In genomic region chr1:5286244-5286643, GRCh38 we compare ENCODE assay signal across 8 cellular contexts.
DNase-seq lines count a peak whose midpoint lies in the region; ATAC-seq and TF ChIP-seq lines count a peak whose summit lies in the region.
"Had no signal": no experiment of that assay in that cellular context is flagged by ENCODE, and none has a peak within 500 bp of the region (broad histone marks: within the 10 kb centered on the region; RNA-seq: fewer than 3 reads in every experiment).

No MANE protein-coding gene starts in this region.

- in situ Hi-C loops in gastrocnemius medialis (cut with MboI; ENCODE audit: low sequenced_read_pairs in 4 of 4) = no loop called here

- intact Hi-C loops in HCT116 (cut with micrococcal nuclease) = no loop called here
- intact Hi-C loops in gastrocnemius medialis (cut with DNase I; ENCODE audit: low total_unique reads) = no loop called here

- POLR2A ChIA-PET in HCT116 (lab: Charles Lee) = no interaction called here

- RAD21 ChIA-PET in HCT116 (lab: Charles Lee; ENCODE audit: low non-redundant PET in 1 of 2, low total read pairs in 2 of 2, uncharacterized antibody in 2 of 2, unreplicated experiment in 2 of 2) = interaction anchor here in 1 of 2 experiments (0.6 kb wide), 1 partner anchor 1500 kb away, joined by 3 read pairs; no protein-coding TSS in a partner anchor

- no peaks in the 10 kb centered on the region for H4K20me1 ChIP-seq in HCT116 (ENCODE audit: insufficient read depth)

- no peak overlapping the region for H3K4me3 ChIP-seq in HCT116 (replicated peaks in 1 of 2; ENCODE audit: low read depth in 1 of 2, low read length in 2 of 2)
- no peak overlapping the region for H3K4me3 ChIP-seq in gastrocnemius medialis
- H3K4me3 ChIP-seq in tibial nerve = no peak overlapping the region

- CTCF ChIA-PET in HCT116 (lab: Charles Lee) = no interaction called here

- no peak; the same call in 1 of the 2 replicates for TF ChIP-seq RAD21 in HCT116 (IDR thresholded peaks at IDR 0.05; ENCODE audit: low read depth)

- WGBS in tibial nerve, 2 donors = 48 to 66% methylated on average over 2 of the region's 2 CpGs

- H3K9ac ChIP-seq in HCT116 (ENCODE audit: low read length) = no peak overlapping the region

- no peak overlapping the region for H2AFZ ChIP-seq in HCT116 (ENCODE audit: low read depth, low read length, poor library complexity, severe bottlenecking)

- H3K4me1 ChIP-seq in HCT116 (ENCODE audit: control insufficient read depth in 1 of 2, insufficient read depth in 2 of 2, low read length in 2 of 2) (no peaks in the 10 kb centered on the region), gastrocnemius medialis (no peaks in the 10 kb centered on the region), tibial nerve (no peaks in the 10 kb centered on the region)

- H3K9me3 ChIP-seq in HCT116 (ENCODE audit: control insufficient read depth in 1 of 2, insufficient read depth in 1 of 2, low read depth in 1 of 2, low read length in 2 of 2) (peaks cover 0 to 3% of the 10 kb centered on the region in 2 experiments; a peak in 2 of 4 replicates), gastrocnemius medialis (no peaks in the 10 kb centered on the region), tibial nerve (peaks cover 0 to 6% (median 0%) of the 10 kb centered on the region in 4 donors)

- no TSS peak for BruUV-seq in HCT116 (replicated peaks; lab: Mats Ljungman, UMichigan)

- H3K36me3 ChIP-seq in HCT116 (ENCODE audit: control insufficient read depth in 1 of 2, insufficient read depth in 2 of 2, low read length in 2 of 2) (no peaks in the 10 kb centered on the region), gastrocnemius medialis (no peaks in the 10 kb centered on the region), tibial nerve (no peaks in the 10 kb centered on the region)

- H3K27me3 ChIP-seq in HCT116 (ENCODE audit: insufficient read depth, low read length) (no peaks in the 10 kb centered on the region), gastrocnemius medialis (no peaks in the 10 kb centered on the region), tibial nerve (no peaks in the 10 kb centered on the region)

- H3K9me2 ChIP-seq in HCT116 (ENCODE audit: insufficient read depth) = no peaks in the 10 kb centered on the region

- ATAC-seq in HCT116 (no peak; the same call in 1 of the 2 replicates), gastrocnemius medialis (no peak), HG03039 (IDR thresholded peaks at IDR 0.05; ENCODE audit: unreplicated experiment) (no peak)

- no peak for TF ChIP-seq POLR2A in HCT116 (IDR thresholded peaks at IDR 0.05; ENCODE audit: borderline replicate concordance, extremely low read depth, insufficient read depth, insufficient read length)
- TF ChIP-seq POLR2A in gastrocnemius medialis (IDR thresholded peaks at IDR 0.05) = no peak
- TF ChIP-seq POLR2A in tibial nerve (IDR thresholded peaks at IDR 0.05) = no peak

- H3K79me2 ChIP-seq in HCT116 (ENCODE audit: insufficient read depth, low read length) = no peaks in the 10 kb centered on the region

- H3K27ac ChIP-seq in HCT116 (ENCODE audit: low read depth, low read length) (no peak overlapping the region), gastrocnemius medialis (no peak overlapping the region), tibial nerve (no peak overlapping the region)

- TF ChIP-seq CTCF in HCT116 (IDR thresholded peaks at IDR 0.05 in 2 of 3, conservative IDR thresholded peaks at IDR 0.05 in 1 of 3; ENCODE audit: borderline replicate concordance in 1 of 3, insufficient read depth in 1 of 3, low read depth in 2 of 3, low read length in 2 of 3) = peak in 2 of 3 experiments; percentile 32 to 41; a peak in 4 of 6 replicates
- no peak for TF ChIP-seq CTCF in gastrocnemius medialis (IDR thresholded peaks at IDR 0.05 in 4 of 5, conservative IDR thresholded peaks at IDR 0.05 in 1 of 5)
- no peak for TF ChIP-seq CTCF in tibial nerve (IDR thresholded peaks at IDR 0.05)

- DNase-seq in HCT116 (ENCODE audit: low read depth, low spot score) (no peak), RPMI8226 (peak; percentile 28), gastrocnemius medialis (no peak), tibial nerve (ENCODE audit: low spot score in 2 of 2) (no peak)
- peak; percentile 77 for DNase-seq in activated effector memory CD4-positive, alpha-beta T cell treated with anti-CD3 and anti-CD28 coated beads, Interleukin-2, amount 50 U/mL, for 16 hours
- DNase-seq in stimulated activated CD8-positive, alpha-beta memory T cell treated with anti-CD3 and anti-CD28 coated beads, Interleukin-12 subunit alpha, Interleukin-12 subunit beta, amount 100 ng/mL, for 1 hour (ENCODE audit: low read depth) = peak; percentile 25
- DNase-seq: GF-D8 had no signal

- no peak for TF ChIP-seq EP300 in tibial nerve (IDR thresholded peaks at IDR 0.05)

- H3K4me2 ChIP-seq in HCT116 (ENCODE audit: low read length) = no peak overlapping the region

TF ChIP-seq in HCT116, 20 proteins besides CTCF, POLR2A, EP300 and RAD21:
- TF ChIP-seq ZFX (IDR thresholded peaks at IDR 0.05) = no peak
- TF ChIP-seq EZH2phosphoT487 (IDR thresholded peaks at IDR 0.05; ENCODE audit: borderline replicate concordance) = no peak
- TF ChIP-seq, protein P1, sequence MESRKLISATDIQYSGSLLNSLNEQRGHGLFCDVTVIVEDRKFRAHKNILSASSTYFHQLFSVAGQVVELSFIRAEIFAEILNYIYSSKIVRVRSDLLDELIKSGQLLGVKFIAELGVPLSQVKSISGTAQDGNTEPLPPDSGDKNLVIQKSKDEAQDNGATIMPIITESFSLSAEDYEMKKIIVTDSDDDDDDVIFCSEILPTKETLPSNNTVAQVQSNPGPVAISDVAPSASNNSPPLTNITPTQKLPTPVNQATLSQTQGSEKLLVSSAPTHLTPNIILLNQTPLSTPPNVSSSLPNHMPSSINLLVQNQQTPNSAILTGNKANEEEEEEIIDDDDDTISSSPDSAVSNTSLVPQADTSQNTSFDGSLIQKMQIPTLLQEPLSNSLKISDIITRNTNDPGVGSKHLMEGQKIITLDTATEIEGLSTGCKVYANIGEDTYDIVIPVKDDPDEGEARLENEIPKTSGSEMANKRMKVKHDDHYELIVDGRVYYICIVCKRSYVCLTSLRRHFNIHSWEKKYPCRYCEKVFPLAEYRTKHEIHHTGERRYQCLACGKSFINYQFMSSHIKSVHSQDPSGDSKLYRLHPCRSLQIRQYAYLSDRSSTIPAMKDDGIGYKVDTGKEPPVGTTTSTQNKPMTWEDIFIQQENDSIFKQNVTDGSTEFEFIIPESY (IDR thresholded peaks at IDR 0.05; ENCODE audit: extremely low read depth, insufficient replicate concordance, low read length) = no peak
- no peak for TF ChIP-seq TCF7L2 (IDR thresholded peaks at IDR 0.05; ENCODE audit: borderline replicate concordance, extremely low read depth, insufficient read depth, insufficient read length)
- no peak for TF ChIP-seq ZNF274 (IDR thresholded peaks at IDR 0.05; ENCODE audit: low read depth, low read length)
- no peak for TF ChIP-seq SRF (IDR thresholded peaks at IDR 0.05; ENCODE audit: low read depth)
- no peak for TF ChIP-seq MAX (IDR thresholded peaks at IDR 0.05)
- TF ChIP-seq YY1 (IDR thresholded peaks at IDR 0.05; ENCODE audit: extremely low read depth, insufficient replicate concordance, low read depth, low read length) = no peak
- no peak for TF ChIP-seq POLR2AphosphoS5 (IDR thresholded peaks at IDR 0.05; ENCODE audit: low read depth, low read length)
- no peak for TF ChIP-seq CEBPB (IDR thresholded peaks at IDR 0.05; ENCODE audit: low read depth)
- TF ChIP-seq FOSL1 (IDR thresholded peaks at IDR 0.05; ENCODE audit: low read depth) = no peak
- TF ChIP-seq ATF3 (IDR thresholded peaks at IDR 0.05) = no peak
- TF ChIP-seq, protein P2, sequence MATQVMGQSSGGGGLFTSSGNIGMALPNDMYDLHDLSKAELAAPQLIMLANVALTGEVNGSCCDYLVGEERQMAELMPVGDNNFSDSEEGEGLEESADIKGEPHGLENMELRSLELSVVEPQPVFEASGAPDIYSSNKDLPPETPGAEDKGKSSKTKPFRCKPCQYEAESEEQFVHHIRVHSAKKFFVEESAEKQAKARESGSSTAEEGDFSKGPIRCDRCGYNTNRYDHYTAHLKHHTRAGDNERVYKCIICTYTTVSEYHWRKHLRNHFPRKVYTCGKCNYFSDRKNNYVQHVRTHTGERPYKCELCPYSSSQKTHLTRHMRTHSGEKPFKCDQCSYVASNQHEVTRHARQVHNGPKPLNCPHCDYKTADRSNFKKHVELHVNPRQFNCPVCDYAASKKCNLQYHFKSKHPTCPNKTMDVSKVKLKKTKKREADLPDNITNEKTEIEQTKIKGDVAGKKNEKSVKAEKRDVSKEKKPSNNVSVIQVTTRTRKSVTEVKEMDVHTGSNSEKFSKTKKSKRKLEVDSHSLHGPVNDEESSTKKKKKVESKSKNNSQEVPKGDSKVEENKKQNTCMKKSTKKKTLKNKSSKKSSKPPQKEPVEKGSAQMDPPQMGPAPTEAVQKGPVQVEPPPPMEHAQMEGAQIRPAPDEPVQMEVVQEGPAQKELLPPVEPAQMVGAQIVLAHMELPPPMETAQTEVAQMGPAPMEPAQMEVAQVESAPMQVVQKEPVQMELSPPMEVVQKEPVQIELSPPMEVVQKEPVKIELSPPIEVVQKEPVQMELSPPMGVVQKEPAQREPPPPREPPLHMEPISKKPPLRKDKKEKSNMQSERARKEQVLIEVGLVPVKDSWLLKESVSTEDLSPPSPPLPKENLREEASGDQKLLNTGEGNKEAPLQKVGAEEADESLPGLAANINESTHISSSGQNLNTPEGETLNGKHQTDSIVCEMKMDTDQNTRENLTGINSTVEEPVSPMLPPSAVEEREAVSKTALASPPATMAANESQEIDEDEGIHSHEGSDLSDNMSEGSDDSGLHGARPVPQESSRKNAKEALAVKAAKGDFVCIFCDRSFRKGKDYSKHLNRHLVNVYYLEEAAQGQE (IDR thresholded peaks at IDR 0.05; ENCODE audit: low read depth) = no peak
TF ChIP-seq in HCT116: peak in this region for 0.

Comparison
In these comparisons a context has a peak if more than half of its experiments do, and no peak if none do; other contexts are left out.
1. DNase-seq: peak in RPMI8226 (single experiment), activated effector memory CD4-positive, alpha-beta T cell treated with anti-CD3 and anti-CD28 coated beads, Interleukin-2, amount 50 U/mL, for 16 hours (single experiment) and stimulated activated CD8-positive, alpha-beta memory T cell treated with anti-CD3 and anti-CD28 coated beads, Interleukin-12 subunit alpha, Interleukin-12 subunit beta, amount 100 ng/mL, for 1 hour (single experiment); none in HCT116 (single experiment), gastrocnemius medialis (0 of 2) and tibial nerve (0 of 2).
2. CTCF ChIP-seq: peak in HCT116 (2 of 3); none in gastrocnemius medialis (0 of 5) and tibial nerve (0 of 5).